In genomic region chr18:11145413-11146191, GRCh38 we compare ENCODE assay signal across 30 cellular contexts. TPM values are rescaled to one million over a fixed set of nuclear protein-coding genes. Genes with fewer than 3 reads are reported as not detected.
DNase-seq lines count a peak whose midpoint lies in the region; ATAC-seq and TF ChIP-seq lines count a peak whose summit lies in the region.
"Had no signal": no experiment of that assay in that cellular context is flagged by ENCODE, and none has a peak within 500 bp of the region (broad histone marks: within the 10 kb centered on the region; RNA-seq: fewer than 3 reads in every experiment).

No MANE protein-coding gene starts in this region.

- no peak overlapping the region for H4K12ac ChIP-seq in trophoblast cell (ENCODE audit: low read depth, low read length)

- H3K79me2 ChIP-seq in H9 (ENCODE audit: insufficient read depth, low read length), result peaks cover 3% of the 10 kb centered on the region; the same call in 1 of the 2 replicates
- no peaks in the 10 kb centered on the region for H3K79me2 ChIP-seq in trophoblast cell (ENCODE audit: control insufficient read depth, insufficient read depth, low read length, poor library complexity)

- H3K56ac ChIP-seq in H9 (ENCODE audit: insufficient read length, low read depth, low read length), result no peak overlapping the region

- no peak overlapping the region for H4K5ac ChIP-seq in H9 (ENCODE audit: insufficient read length, low read depth, low read length)

- H2BK12ac ChIP-seq in H9 (ENCODE audit: insufficient read length, low read depth, low read length) (no peak overlapping the region), trophoblast cell (ENCODE audit: low read length) (no peak overlapping the region)

- H4K20me1 ChIP-seq in H9 (ENCODE audit: control insufficient read depth, insufficient read depth, insufficient read length), result no peaks in the 10 kb centered on the region

- H3K18ac ChIP-seq in H9 (ENCODE audit: insufficient read length, low read depth, low read length) (peak overlapping the region; percentile 7), trophoblast cell (ENCODE audit: low read length) (no peak overlapping the region)

- H4K8ac ChIP-seq in H9 (replicated peaks; ENCODE audit: insufficient read length, low read depth, low read length) (no peak overlapping the region), trophoblast cell (ENCODE audit: low read depth, low read length) (no peak overlapping the region)

- no peak overlapping the region for H2BK5ac ChIP-seq in H9 (ENCODE audit: insufficient read length, low read length)
- H2BK5ac ChIP-seq in trophoblast cell (ENCODE audit: low read depth, low read length, poor library complexity), result no peak overlapping the region

- H3K23ac ChIP-seq in H9 (ENCODE audit: insufficient read length, low read depth, low read length) (no peak overlapping the region), trophoblast cell (ENCODE audit: low read length) (no peak overlapping the region)

- H3K27me3 Mint-ChIP-seq in H9 (ENCODE audit: low read depth) (peaks cover 36% of the 10 kb centered on the region), chondrocyte (ENCODE audit: low read depth) (no peaks in the 10 kb centered on the region)
- peaks cover 39% of the 10 kb centered on the region for H3K27me3 Mint-ChIP-seq in activated naive CD8-positive, alpha-beta T cell treated with anti-CD3 and anti-CD28 coated beads for 36 hours

- H3K4me3 ChIP-seq in liver (ENCODE audit: low read depth in 1 of 3, low read length in 3 of 3) (no peak overlapping the region), trophoblast cell (ENCODE audit: low read depth, low read length) (no peak overlapping the region), dorsolateral prefrontal cortex (peak overlapping the region in 24 of 59 donors; percentile 50 to 80 (median 71))
- H3K4me3 ChIP-seq: psoas muscle, suprapubic skin had no signal

- H3K27ac ChIP-seq in H9 (ENCODE audit: insufficient read length, low read depth, low read length) (no peak overlapping the region), liver (ENCODE audit: low read depth in 1 of 2, low read length in 2 of 2) (no peak overlapping the region), trophoblast cell (ENCODE audit: low read depth, low read length) (no peak overlapping the region), dorsolateral prefrontal cortex (peak overlapping the region in 29 of 59 donors; percentile 2 to 89 (median 56))
- H3K27ac ChIP-seq: foreskin keratinocyte, psoas muscle, suprapubic skin had no signal

- H3T11ph ChIP-seq in H9 (ENCODE audit: low read length), result no peak overlapping the region

- H3K4me1 Mint-ChIP-seq in H9 (peaks cover 30 to 32% of the 10 kb centered on the region in 2 experiments), chondrocyte (ENCODE audit: low read depth) (peaks cover 55% of the 10 kb centered on the region)
- H3K4me1 Mint-ChIP-seq in activated naive CD8-positive, alpha-beta T cell treated with anti-CD3 and anti-CD28 coated beads for 36 hours, result peaks cover 4% of the 10 kb centered on the region
- H3K4me1 Mint-ChIP-seq: activated CD8-positive, alpha-beta memory T cell treated with anti-CD3 and anti-CD28 coated beads, Interleukin-2, amount 10 ng/mL, durations not matched to agents 7 days and 5 days had no signal

- no peak for TF ChIP-seq CTCF in H9 (conservative IDR thresholded peaks at IDR 0.05)
- no peak for TF ChIP-seq CTCF in chondrocyte (IDR thresholded peaks at IDR 0.05)
- TF ChIP-seq CTCF in liver (IDR thresholded peaks at IDR 0.05; ENCODE audit: low read depth, low read length, missing input control), result no peak
- no peak for TF ChIP-seq CTCF in dorsolateral prefrontal cortex (IDR thresholded peaks at IDR 0.05 in 54 of 56, conservative IDR thresholded peaks at IDR 0.05 in 2 of 56; ENCODE audit: low read depth in 1 of 56, partially characterized antibody in 56 of 56)

- no peak overlapping the region for H2AK5ac ChIP-seq in H9 (ENCODE audit: insufficient read length, low read length)
- no peak overlapping the region for H2AK5ac ChIP-seq in trophoblast cell (ENCODE audit: low read length)

- H3K27me3 ChIP-seq in H9 (ENCODE audit: insufficient read depth, low read length), result peaks cover 15% of the 10 kb centered on the region; the same call in 1 of the 2 replicates
- no peaks in the 10 kb centered on the region for H3K27me3 ChIP-seq in liver (ENCODE audit: control insufficient read depth in 4 of 4, insufficient read depth in 4 of 4, low read length in 3 of 4)
- H3K27me3 ChIP-seq in trophoblast cell (ENCODE audit: insufficient read depth, low read length), result peaks cover 40% of the 10 kb centered on the region
- H3K27me3 ChIP-seq in dorsolateral prefrontal cortex, result peaks cover 0 to 54% (median 37%) of the 10 kb centered on the region in 45 donors

- H3K4me3 Mint-ChIP-seq in H9 (peak overlapping the region in 1 of 2 experiments; percentile 39; a peak in 1 of 5 replicates), chondrocyte (ENCODE audit: unreplicated experiment) (peak overlapping the region; percentile 78)
- no peak overlapping the region for H3K4me3 Mint-ChIP-seq in activated naive CD8-positive, alpha-beta T cell treated with anti-CD3 and anti-CD28 coated beads for 36 hours
- H3K4me3 Mint-ChIP-seq: activated CD8-positive, alpha-beta memory T cell treated with anti-CD3 and anti-CD28 coated beads, Interleukin-2, amount 10 ng/mL, durations not matched to agents 7 days and 5 days; activated T-cell treated with anti-CD3 and anti-CD28 coated beads, Interleukin-2, amount 50 U/mL, for 4 hours; CD4-positive, alpha-beta T cell; naive B cell had no signal

- H3K9me3 ChIP-seq in H9 (ENCODE audit: control insufficient read depth, low read depth, low read length) (no peaks in the 10 kb centered on the region), liver (ENCODE audit: control insufficient read depth in 4 of 4, low read length in 3 of 4) (no peaks in the 10 kb centered on the region), trophoblast cell (ENCODE audit: insufficient read depth, low read depth, low read length) (peaks cover 1% of the 10 kb centered on the region)
- H3K9me3 ChIP-seq: psoas muscle, suprapubic skin had no signal

- no CpG with 5 or more reads among the region's 4 CpGs for WGBS in H9 (ENCODE audit: extremely low coverage, insufficient read length, low lambda C conversion rate)
- 44% methylated on average over 4 of the region's 4 CpGs for WGBS in liver
- no CpG with 5 or more reads among the region's 4 CpGs for WGBS in trophoblast cell (ENCODE audit: extremely low coverage, insufficient coverage, insufficient read length)

- no peak for ATAC-seq in left colon
- ATAC-seq: activated CD4-positive, CD25-positive, alpha-beta regulatory T cell treated with anti-CD3 and anti-CD28 coated beads, Interleukin-2, amount 50 U/mL, for 24 hours; activated CD8-positive, alpha-beta memory T cell treated with anti-CD3 and anti-CD28 coated beads, Interleukin-2, amount 10 ng/mL, durations not matched to agents 7 days and 5 days; foreskin keratinocyte had no signal

- H3K79me1 ChIP-seq in H9 (ENCODE audit: insufficient read depth, low read depth, low read length, poor library complexity, severe bottlenecking) (no peaks in the 10 kb centered on the region), trophoblast cell (ENCODE audit: low read length) (no peaks in the 10 kb centered on the region)

- peaks cover 13% of the 10 kb centered on the region; the same call in 1 of the 2 replicates for H3K4me1 ChIP-seq in H9 (ENCODE audit: insufficient read depth, low read length)
- H3K4me1 ChIP-seq in liver (ENCODE audit: control insufficient read depth in 4 of 4, insufficient read depth in 4 of 4, low read length in 3 of 4), result peaks cover 9 to 58% (median 40%) of the 10 kb centered on the region in 4 donors
- peaks cover 10% of the 10 kb centered on the region in 2 experiments for H3K4me1 ChIP-seq in trophoblast cell (ENCODE audit: control insufficient read depth in 1 of 2, insufficient read depth in 2 of 2, low read length in 2 of 2)
- H3K4me1 ChIP-seq: foreskin keratinocyte, psoas muscle had no signal

- H2BK15ac ChIP-seq in H9 (ENCODE audit: low read depth, low read length), result no peak overlapping the region; the same call in 1 of the 2 replicates

- H3K4ac ChIP-seq in H9 (ENCODE audit: low read depth, low read length) (no peak overlapping the region), trophoblast cell (ENCODE audit: low read depth, low read length) (no peak overlapping the region)

- DNase-seq in H9 (no peak), chondrocyte (ENCODE audit: low spot score) (no peak), trophoblast cell (no peak), left colon (no peak), dorsolateral prefrontal cortex (no peak), ureter (ENCODE audit: low spot score) (no peak)
- DNase-seq in activated naive CD8-positive, alpha-beta T cell treated with anti-CD3 and anti-CD28 coated beads for 36 hours, result no peak
- DNase-seq: activated CD4-positive, alpha-beta T cell treated with anti-CD3 and anti-CD28 coated beads, Interleukin-2, amount 50 U/mL, for 4 hours; activated CD8-positive, alpha-beta memory T cell treated with anti-CD3 and anti-CD28 coated beads, Interleukin-2, amount 10 ng/mL, durations not matched to agents 7 days and 5 days; activated gamma-delta T cell treated with Interleukin-2 at 50 U/mL for 16 hours; activated T-cell treated with anti-CD3 and anti-CD28 coated beads, Interleukin-2, amount 50 U/mL, for 4 hours; CD4-positive, alpha-beta T cell; cortex of kidney; DMS79 treated with DMSO at 0.1 percent for 48 hours; foreskin keratinocyte; GDM1; GOT3; Karpas-422; naive B cell; NCI-H1436; NCI-H2081 treated with DMSO at 0.1 percent for 48 hours; NCI-H345; SHP77; stimulated activated naive CD4-positive, alpha-beta T cell; T-helper 2 cell had no signal

- no peak overlapping the region for H2AFZ ChIP-seq in H9 (ENCODE audit: low read length)
- no peak overlapping the region for H2AFZ ChIP-seq in trophoblast cell (ENCODE audit: insufficient read depth, low read length, poor library complexity)

- H2BK20ac ChIP-seq in H9 (ENCODE audit: low read depth, low read length, poor library complexity, severe bottlenecking), result no peak overlapping the region

- H3K9me3 Mint-ChIP-seq in H9 (no peaks in the 10 kb centered on the region; a peak in 2 of 5 replicates), chondrocyte (ENCODE audit: low read depth) (no peaks in the 10 kb centered on the region)
- no peaks in the 10 kb centered on the region for H3K9me3 Mint-ChIP-seq in activated naive CD8-positive, alpha-beta T cell treated with anti-CD3 and anti-CD28 coated beads for 36 hours
- H3K9me3 Mint-ChIP-seq: activated T-cell treated with anti-CD3 and anti-CD28 coated beads, Interleukin-2, amount 50 U/mL, for 4 hours; CD4-positive, alpha-beta T cell had no signal

- peaks cover 3 to 11% (median 6%) of the 10 kb centered on the region in 3 experiments; a peak in 5 of 7 replicates for H3K36me3 Mint-ChIP-seq in H9 (ENCODE audit: insufficient read depth in 1 of 3, low read depth in 3 of 3)
- peaks cover 4% of the 10 kb centered on the region for H3K36me3 Mint-ChIP-seq in chondrocyte (ENCODE audit: low read depth)
- H3K36me3 Mint-ChIP-seq in activated naive CD8-positive, alpha-beta T cell treated with anti-CD3 and anti-CD28 coated beads for 36 hours, result no peaks in the 10 kb centered on the region
- H3K36me3 Mint-ChIP-seq: activated CD8-positive, alpha-beta memory T cell treated with anti-CD3 and anti-CD28 coated beads, Interleukin-2, amount 10 ng/mL, durations not matched to agents 7 days and 5 days; naive B cell had no signal

- TF ChIP-seq RAD21 in liver (IDR thresholded peaks at IDR 0.05), result no peak

- no peak overlapping the region for H3K27ac Mint-ChIP-seq in H9
- peak overlapping the region; percentile 67 for H3K27ac Mint-ChIP-seq in chondrocyte (ENCODE audit: unreplicated experiment)
- H3K27ac Mint-ChIP-seq in activated naive CD8-positive, alpha-beta T cell treated with anti-CD3 and anti-CD28 coated beads for 36 hours, result no peak overlapping the region
- H3K27ac Mint-ChIP-seq: activated CD8-positive, alpha-beta memory T cell treated with anti-CD3 and anti-CD28 coated beads, Interleukin-2, amount 10 ng/mL, durations not matched to agents 7 days and 5 days; CD4-positive, alpha-beta T cell; naive B cell had no signal

- intact Hi-C loops in left colon (cut with DNase I, micrococcal nuclease) (no loop called here), dorsolateral prefrontal cortex (cut with DNase I) (loop anchor here (2.0 to 5.0 kb wide), 3 partner anchors 105 to 358 kb away; no protein-coding TSS in a partner anchor)

- H4K91ac ChIP-seq in H9 (ENCODE audit: insufficient read length, low read depth, low read length), result no peak overlapping the region
- no peak overlapping the region for H4K91ac ChIP-seq in trophoblast cell (ENCODE audit: low read depth, low read length)

- peaks cover 18% of the 10 kb centered on the region for H3K23me2 ChIP-seq in H9 (ENCODE audit: insufficient read length, low read depth, low read length, poor library complexity, severe bottlenecking)

- peak overlapping the region; percentile 94 for H3K4me2 ChIP-seq in H9 (ENCODE audit: insufficient read depth, insufficient read length, low read length)
- no peak overlapping the region for H3K4me2 ChIP-seq in trophoblast cell (ENCODE audit: low read length)

- H2BK120ac ChIP-seq in H9 (ENCODE audit: low read depth, low read length, poor library complexity, severe bottlenecking), result no peak overlapping the region
- H2BK120ac ChIP-seq in trophoblast cell (ENCODE audit: insufficient read depth, low read length, poor library complexity), result no peak overlapping the region

- H3K14ac ChIP-seq in H9 (ENCODE audit: insufficient read depth, low read length) (no peak overlapping the region), trophoblast cell (ENCODE audit: low read length) (no peak overlapping the region)

- H3K9ac ChIP-seq in H9 (ENCODE audit: extremely low read depth, insufficient read length, low read length) (no peak overlapping the region), liver (ENCODE audit: low read depth in 1 of 2, low read length in 2 of 2) (peak overlapping the region in 1 of 2 donors; percentile 51), trophoblast cell (ENCODE audit: low read length) (peak overlapping the region; percentile 53)

- H3K36me3 ChIP-seq in liver (ENCODE audit: control insufficient read depth in 4 of 4, insufficient read depth in 3 of 4, low read depth in 1 of 4, low read length in 3 of 4), result peaks cover 0 to 3% (median 1%) of the 10 kb centered on the region in 4 donors
- H3K36me3 ChIP-seq in trophoblast cell (ENCODE audit: control insufficient read depth in 1 of 2, insufficient read depth in 2 of 2, low read length in 2 of 2), result no peaks in the 10 kb centered on the region
- H3K36me3 ChIP-seq: suprapubic skin had no signal

RNA-seq across cellular contexts. Expression of gene PIEZO2, which starts 3.8 kb away (rescaled TPM):
- 3.9 and 5.9 TPM in 2 replicates for total RNA-seq in H9 (2021)
- 115 to 147 TPM (median 142 TPM) in 3 replicates for total RNA-seq in chondrocyte
- 10 to 100 TPM in 1 of 2 donors, 1 to 10 TPM in 1; 7.2 to 12.3 TPM for total RNA-seq in liver
- 1 to 10 TPM; 1.1 to 2.5 TPM for polyA plus RNA-seq in liver
- 1.4 and 1.6 TPM in 2 replicates for polyA plus RNA-seq in trophoblast cell (2013)
- 1 to 10 TPM; 1.3 to 1.4 TPM for total RNA-seq in left colon
- total RNA-seq in dorsolateral prefrontal cortex, result 100 to 1,000 TPM in 1 of 120 experiments, 10 to 100 TPM in 109, 1 to 10 TPM in 10; 3.3 to 115 (median 29.1) TPM
- total RNA-seq in ureter, result 3.9 TPM
- not detected for total RNA-seq in activated naive CD8-positive, alpha-beta T cell treated with anti-CD3 and anti-CD28 coated beads for 36 hours
- total RNA-seq: activated CD8-positive, alpha-beta memory T cell treated with anti-CD3 and anti-CD28 coated beads, Interleukin-2, amount 10 ng/mL, durations not matched to agents 7 days and 5 days; CD4-positive, alpha-beta T cell; foreskin keratinocyte; HT-29 had no signal
- polyA plus RNA-seq: foreskin keratinocyte had no signal

Comparison
In these comparisons a context has a peak if more than half of its experiments do, and no peak if none do; other contexts are left out.
1. intact Hi-C loops: an anchor here in dorsolateral prefrontal cortex (2.0 to 5.0 kb wide); none called in left colon.